Comparison of ENCODE assay signal across 8 cellular contexts in genomic region chr17:7215136-7215638, GRCh38. TPM values are rescaled to one million over a fixed set of nuclear protein-coding genes. Genes with fewer than 3 reads are reported as not detected.
DNase-seq lines count a peak whose midpoint lies in the region; ATAC-seq and TF ChIP-seq lines count a peak whose summit lies in the region.

No MANE protein-coding gene starts in this region.

- no peaks in the 10 kb centered on the region for H3K36me3 ChIP-seq in GM23338 (ENCODE audit: insufficient read depth)
- H3K36me3 ChIP-seq in gastrocnemius medialis = no peaks in the 10 kb centered on the region

- H3K9me3 Mint-ChIP-seq in GM23338 (no peaks in the 10 kb centered on the region; the same call in 2 of the 3 replicates), T-cell (no peaks in the 10 kb centered on the region)

- peaks cover 52% of the 10 kb centered on the region for H3K4me1 ChIP-seq in GM23338 (ENCODE audit: insufficient read depth)
- peaks cover 39 to 43% of the 10 kb centered on the region in 2 donors for H3K4me1 ChIP-seq in gastrocnemius medialis

- no peaks in the 10 kb centered on the region for H3K9me3 ChIP-seq in gastrocnemius medialis

- peaks cover 12% of the 10 kb centered on the region for H3F3A ChIP-seq in GM23338 (replicated peaks; ENCODE audit: low read depth)

- H3K27me3 Mint-ChIP-seq in GM23338 (ENCODE audit: insufficient read depth, low read depth, poor library complexity) (peaks cover 40% of the 10 kb centered on the region), T-cell (peaks cover 0 to 5% of the 10 kb centered on the region in 2 donors)

- peaks cover 39% of the 10 kb centered on the region for H3K79me2 ChIP-seq in GM23338 (replicated peaks; ENCODE audit: insufficient read depth)

- H3K4me3 Mint-ChIP-seq in GM23338 (peak overlapping the region; percentile 70), T-cell (peak overlapping the region; percentile 86 to 92 (median 88))

- peaks cover 3% of the 10 kb centered on the region; the same call in 2 of the 3 replicates for H3K36me3 Mint-ChIP-seq in GM23338 (ENCODE audit: low read depth)
- H3K36me3 Mint-ChIP-seq in T-cell = no peaks in the 10 kb centered on the region

- no peaks in the 10 kb centered on the region; the same call in 1 of the 2 replicates for H4K20me1 ChIP-seq in GM23338 (replicated peaks; ENCODE audit: insufficient read depth)

- TF ChIP-seq CTCF in GM23338 (conservative IDR thresholded peaks at IDR 0.05; ENCODE audit: low read depth in 2 of 2) (no peak), fibroblast of the aortic adventitia (IDR thresholded peaks at IDR 0.05; ENCODE audit: insufficient read depth, low read length) (no peak), gastrocnemius medialis (IDR thresholded peaks at IDR 0.05 in 4 of 5, conservative IDR thresholded peaks at IDR 0.05 in 1 of 5) (no peak)

- intact Hi-C loops in gastrocnemius medialis (cut with DNase I; ENCODE audit: low total_unique reads) = loop anchor here (10.0 kb wide), 1 partner anchor 620 kb away; the partner anchor contains the start of gene KDM6B

- peak; percentile 81 for DNase-seq in GM23338 (ENCODE audit: low spot score)
- no peak for DNase-seq in T-cell
- DNase-seq in fibroblast of the aortic adventitia (ENCODE audit: low read depth) = no peak
- DNase-seq in gastrocnemius medialis = no peak
- no peak for DNase-seq in NCI-H2107 (lab: John Stamatoyannopoulos, UW)

- no peaks in the 10 kb centered on the region for H3K27me3 ChIP-seq in GM23338 (ENCODE audit: insufficient read depth)
- peaks cover 8 to 20% (median 13%) of the 10 kb centered on the region in 3 donors for H3K27me3 ChIP-seq in gastrocnemius medialis

- H3K4me3 ChIP-seq in GM23338 (peak overlapping the region; percentile 70), fibroblast of the aortic adventitia (ENCODE audit: low read depth, low read length) (peak overlapping the region; percentile 72), gastrocnemius medialis (peak overlapping the region in 3 of 4 donors; percentile 61 to 80 (median 66))

- in situ Hi-C loops in gastrocnemius medialis (cut with MboI; ENCODE audit: low sequenced_read_pairs in 4 of 4) = no loop called here

- H3K27ac ChIP-seq in GM23338 (ENCODE audit: low read depth) (peak overlapping the region; percentile 88), gastrocnemius medialis (peak overlapping the region; percentile 4 to 76 (median 64))

- POLR2A ChIA-PET in T-cell (lab: Charles Lee) = interaction anchor here in 1 of 2 donors (0.7 kb wide), 2 partner anchors 26 to 27 kb away, joined by 3 to 4 read pairs; partner anchors contain the start of gene GABARAP

- no peaks in the 10 kb centered on the region for H3K9me2 ChIP-seq in GM23338 (ENCODE audit: insufficient read depth)

- H3K4me1 Mint-ChIP-seq in GM23338 (peaks cover 62% of the 10 kb centered on the region), T-cell (peaks cover 62 to 70% (median 67%) of the 10 kb centered on the region in 3 donors)

- ATAC-seq in GM23338 (peak; percentile 3), T-cell (replicated peaks in 1 of 4) (no peak), gastrocnemius medialis (no peak), HG02852 (IDR thresholded peaks at IDR 0.05; ENCODE audit: unreplicated experiment) (no peak), GM18519 (IDR thresholded peaks at IDR 0.05; ENCODE audit: low FRiP score, unreplicated experiment) (no peak), GM18861 (IDR thresholded peaks at IDR 0.05; ENCODE audit: unreplicated experiment) (no peak)

- peak overlapping the region; percentile 90 for H3K4me2 ChIP-seq in GM23338

- CTCF ChIA-PET in T-cell (lab: Charles Lee) = no interaction called here

- no peak for TF ChIP-seq POLR2A in gastrocnemius medialis (IDR thresholded peaks at IDR 0.05)

- H3K27ac Mint-ChIP-seq in GM23338 = peak overlapping the region; percentile 99
- H3K27ac Mint-ChIP-seq in T-cell = peak overlapping the region; percentile 95 to 99

- H2AFZ ChIP-seq in GM23338 = no peak overlapping the region

TF ChIP-seq in GM23338, 12 proteins besides CTCF, POLR2A, EP300 and RAD21 (continues in another document):
- TF ChIP-seq CREB1 (CRISPR knock-in tag; IDR thresholded peaks at IDR 0.05; ENCODE audit: low read depth) (no peak), NANOG (IDR thresholded peaks at IDR 0.05; ENCODE audit: borderline replicate concordance) (no peak)

RNA-seq across cellular contexts. Expression of gene DLG4, which starts 4.4 kb away (rescaled TPM):
- total RNA-seq in GM23338 (2014; rRNA removed; shearing (Covaris generic)) = 28.7 and 31.0 TPM in 2 replicates
- polyA plus RNA-seq in GM23338 (2016; fragmentation: Nextera tagmentation; extraction: Ambion mirVana) = 7.7 and 11.1 TPM in 2 replicates
- 10 to 100 TPM in 2 of 5 donors, 1 to 10 TPM in 3; 8.1 to 13.6 (median 9.3) TPM for total RNA-seq in T-cell
- 2.9 and 11.9 TPM in 2 replicates for total RNA-seq in fibroblast of the aortic adventitia (ENCODE audit: low replicate concordance)
- 1 to 10 TPM; 3.5 to 6.7 (median 5.3) TPM for total RNA-seq in gastrocnemius medialis

RNA-seq across cellular contexts. Expression of gene ACADVL, which starts 4.6 kb away (rescaled TPM):
- total RNA-seq in GM23338 (2014; rRNA removed; shearing (Covaris generic)) = 108 and 152 TPM in 2 replicates
- polyA plus RNA-seq in GM23338 (2016; fragmentation: Nextera tagmentation; extraction: Ambion mirVana) = 139 and 156 TPM in 2 replicates
- total RNA-seq in T-cell (100 to 1,000 TPM; 275 to 424 (median 385) TPM), fibroblast of the aortic adventitia (ENCODE audit: low replicate concordance) (136 and 210 TPM in 2 replicates), gastrocnemius medialis (1,000 to 10,000 TPM in 3 of 4 donors, 100 to 1,000 TPM in 1; 771 to 1,217 (median 1,086) TPM)

RNA-seq across cellular contexts. Expression of gene DVL2, which starts 19.1 kb away (rescaled TPM):
- total RNA-seq in GM23338 (2014; rRNA removed; shearing (Covaris generic)) = 53.9 and 80.6 TPM in 2 replicates
- 17.6 and 19.7 TPM in 2 replicates for polyA plus RNA-seq in GM23338 (2016; fragmentation: Nextera tagmentation; extraction: Ambion mirVana)
- 10 to 100 TPM; 48.2 to 76.3 (median 70.4) TPM for total RNA-seq in T-cell
- 67.7 and 102 TPM in 2 replicates for total RNA-seq in fibroblast of the aortic adventitia (ENCODE audit: low replicate concordance)
- 10 to 100 TPM; 15.5 to 22.6 (median 20.5) TPM for total RNA-seq in gastrocnemius medialis

RNA-seq across cellular contexts. Expression of gene PHF23, which starts 24.1 kb away (rescaled TPM):
- 33.2 and 51.0 TPM in 2 replicates for total RNA-seq in GM23338 (2014; rRNA removed; shearing (Covaris generic))
- 35.4 and 36.6 TPM in 2 replicates for polyA plus RNA-seq in GM23338 (2016; fragmentation: Nextera tagmentation; extraction: Ambion mirVana)
- total RNA-seq in T-cell (10 to 100 TPM; 13.3 to 51.6 (median 43.5) TPM), fibroblast of the aortic adventitia (ENCODE audit: low replicate concordance) (26.7 and 40.3 TPM in 2 replicates), gastrocnemius medialis (10 to 100 TPM; 16.9 to 31.8 (median 24.1) TPM)

RNA-seq across cellular contexts. Expression of gene GABARAP, which starts 27.1 kb away (rescaled TPM):
- total RNA-seq in GM23338 (2014; rRNA removed; shearing (Covaris generic)) = 88.8 and 128 TPM in 2 replicates
- polyA plus RNA-seq in GM23338 (2016; fragmentation: Nextera tagmentation; extraction: Ambion mirVana) = 497 and 520 TPM in 2 replicates
- total RNA-seq in T-cell = 100 to 1,000 TPM; 197 to 278 (median 276) TPM
- 293 and 420 TPM in 2 replicates for total RNA-seq in fibroblast of the aortic adventitia (ENCODE audit: low replicate concordance)
- total RNA-seq in gastrocnemius medialis = 100 to 1,000 TPM; 207 to 626 (median 258) TPM
